16 cellular contexts compared by ENCODE assay signal in genomic region chr19:18718846-18719458, GRCh38. TPM values are rescaled to one million over a fixed set of nuclear protein-coding genes. Genes with fewer than 3 reads are reported as not detected.
A peak's percentile ranks its signal among the peaks of the same experiment; 100 is the strongest.
DNase-seq lines count a peak whose midpoint lies in the region; ATAC-seq and TF ChIP-seq lines count a peak whose summit lies in the region.
"Had no signal": no experiment of that assay in that cellular context is flagged by ENCODE, and none has a peak within 500 bp of the region (broad histone marks: within the 10 kb centered on the region; RNA-seq: fewer than 3 reads in every experiment).

No MANE protein-coding gene starts in this region.

- H3K4me3 ChIP-seq in cardiac muscle cell (no peak overlapping the region), right atrium auricular region (no peak overlapping the region), lower lobe of right lung (no peak overlapping the region)

- no peak for TF ChIP-seq POLR2A in GM18505 (IDR thresholded peaks at IDR 0.05; ENCODE audit: borderline replicate concordance, extremely low read depth, insufficient read depth, insufficient read length)

- DNase-seq in cardiac muscle cell (ENCODE audit: low read depth in 1 of 2, low spot score in 1 of 2) (no peak), right atrium auricular region (ENCODE audit: low spot score) (no peak), head of caudate nucleus (peak in 27 of 42 donors; percentile 24 to 68 (median 45)), substantia nigra (lab: John Stamatoyannopoulos, UW) (peak in 6 of 49 donors; percentile 8 to 63 (median 12)), lower lobe of right lung (no peak), CD1c-positive myeloid dendritic cell (ENCODE audit: extremely low spot score) (no peak)
- DNase-seq: DMS79 treated with DMSO at 0.1 percent for 48 hours, HFFc6, KG1, NCI-H1694 treated with DMSO at 0.1 percent for 48 hours, NCI-H774, SIG-M5 had no signal

- H3K36me3 Mint-ChIP-seq in brain, result peaks cover 49% of the 10 kb centered on the region

- H3K27ac ChIP-seq in cardiac muscle cell, result peak overlapping the region; percentile 68
- H3K27ac ChIP-seq in right atrium auricular region, result no peak overlapping the region
- H3K27ac ChIP-seq in substantia nigra (ENCODE audit: low read depth, low read length, poor library complexity, severe bottlenecking), result peak overlapping the region; percentile 56
- no peak overlapping the region for H3K27ac ChIP-seq in lower lobe of right lung

- no peak for TF ChIP-seq CTCF in cardiac muscle cell (IDR thresholded peaks at IDR 0.05; ENCODE audit: low read depth, low read length)
- no peak for TF ChIP-seq CTCF in right atrium auricular region (IDR thresholded peaks at IDR 0.05)
- TF ChIP-seq CTCF in brain (conservative IDR thresholded peaks at IDR 0.05), result no peak
- no peak for TF ChIP-seq CTCF in lower lobe of right lung (IDR thresholded peaks at IDR 0.05)

- intact Hi-C loops in head of caudate nucleus (cut with DNase I), result no loop called here
- intact Hi-C loops in lower lobe of right lung (cut with DNase I), result no loop called here

- peaks cover 0 to 11% (median 2%) of the 10 kb centered on the region in 5 experiments for H3K9me3 Mint-ChIP-seq in brain
- H3K9me3 Mint-ChIP-seq: HFFc6 had no signal

- no peaks in the 10 kb centered on the region for H3K9me3 ChIP-seq in cardiac muscle cell (ENCODE audit: low read depth)
- no peaks in the 10 kb centered on the region for H3K9me3 ChIP-seq in right atrium auricular region
- H3K9me3 ChIP-seq in lower lobe of right lung, result no peaks in the 10 kb centered on the region
- H3K9me3 ChIP-seq: BE2C had no signal

- H3K4me1 Mint-ChIP-seq in brain, result peaks cover 46% of the 10 kb centered on the region

- H3K4me3 Mint-ChIP-seq in brain, result no peak overlapping the region
- H3K4me3 Mint-ChIP-seq: HFFc6 had no signal

- peaks cover 5% of the 10 kb centered on the region for H3K27me3 Mint-ChIP-seq in brain

- H3K27me3 ChIP-seq in cardiac muscle cell (no peaks in the 10 kb centered on the region), right atrium auricular region (no peaks in the 10 kb centered on the region), lower lobe of right lung (ENCODE audit: low read depth) (no peaks in the 10 kb centered on the region)
- H3K27me3 ChIP-seq: BE2C had no signal

- H3K27ac Mint-ChIP-seq in brain, result peak overlapping the region; percentile 7 to 71 (median 29)
- H3K27ac Mint-ChIP-seq: HFFc6 had no signal

- peaks cover 7% of the 10 kb centered on the region for H3K4me1 ChIP-seq in cardiac muscle cell (ENCODE audit: low read depth)
- H3K4me1 ChIP-seq in right atrium auricular region, result peaks cover 0 to 18% of the 10 kb centered on the region in 2 donors
- no peaks in the 10 kb centered on the region for H3K4me1 ChIP-seq in lower lobe of right lung

- ATAC-seq in lower lobe of right lung (no peak), GM18505 (IDR thresholded peaks at IDR 0.05; ENCODE audit: unreplicated experiment) (no peak)
- ATAC-seq: HepG2 had no signal

- no peaks in the 10 kb centered on the region for H3K36me3 ChIP-seq in cardiac muscle cell
- H3K36me3 ChIP-seq in right atrium auricular region, result no peaks in the 10 kb centered on the region
- no peaks in the 10 kb centered on the region for H3K36me3 ChIP-seq in lower lobe of right lung

RNA-seq across cellular contexts. Expression of gene CRTC1, which starts 35.5 kb away (rescaled TPM):
- 12.8 and 13.8 TPM in 2 replicates for total RNA-seq in cardiac muscle cell
- polyA plus RNA-seq in cardiac muscle cell, result 4.0 and 5.8 TPM in 2 replicates
- 1 to 10 TPM; 4.0 to 5.8 TPM for total RNA-seq in right atrium auricular region
- polyA plus RNA-seq in brain (ENCODE audit: insufficient read depth, low read depth, low replicate concordance), result 29.6 TPM
- 16.2 TPM for total RNA-seq in lower lobe of right lung

Comparison
In these comparisons a context has a peak if more than half of its experiments do, and no peak if none do; other contexts are left out.
1. H3K27ac ChIP-seq: peak in cardiac muscle cell (single experiment) and substantia nigra (single experiment); none in right atrium auricular region (0 of 2) and lower lobe of right lung (single experiment).
2. DNase-seq: peak in head of caudate nucleus (27 of 42); none in cardiac muscle cell (0 of 2), right atrium auricular region (single experiment), lower lobe of right lung (single experiment) and CD1c-positive myeloid dendritic cell (single experiment).